Comparison of ENCODE assay signal across 17 cellular contexts in genomic region chr2:118121986-118122767, GRCh38. TPM values are rescaled to one million over a fixed set of nuclear protein-coding genes. Genes with fewer than 3 reads are reported as not detected.
DNase-seq lines count a peak whose midpoint lies in the region; ATAC-seq and TF ChIP-seq lines count a peak whose summit lies in the region.
"Had no signal": no experiment of that assay in that cellular context is flagged by ENCODE, and none has a peak within 500 bp of the region (broad histone marks: within the 10 kb centered on the region; RNA-seq: fewer than 3 reads in every experiment).

No MANE protein-coding gene starts in this region.

- 71% methylated on average over 4 of the region's 4 CpGs for WGBS in mammary epithelial cell (ENCODE audit: low coverage, missing lambda C conversion rate)

- no peaks in the 10 kb centered on the region for H3K79me2 ChIP-seq in mammary epithelial cell (ENCODE audit: insufficient read depth, low read length)
- H3K79me2 ChIP-seq: parathyroid adenoma had no signal

- no peaks in the 10 kb centered on the region for H3K36me3 ChIP-seq in mammary epithelial cell (ENCODE audit: insufficient read depth, low read length)
- H3K36me3 ChIP-seq in left ventricle myocardium inferior: no peaks in the 10 kb centered on the region
- H3K36me3 ChIP-seq: BLaER1, gastroesophageal sphincter had no signal

- peaks cover 41% of the 10 kb centered on the region for H3K4me1 ChIP-seq in mammary epithelial cell (ENCODE audit: insufficient read depth, low read length)
- H3K4me1 ChIP-seq in left ventricle myocardium inferior: peaks cover 16% of the 10 kb centered on the region
- H3K4me1 ChIP-seq: parathyroid adenoma had no signal

- CTCF ChIA-PET in mammary epithelial cell (lab: Charles Lee; ENCODE audit: low non-redundant PET): no interaction called here

- peak overlapping the region; percentile 51 for H3K9ac ChIP-seq in mammary epithelial cell (ENCODE audit: insufficient read depth, low read length)
- H3K9ac ChIP-seq: BLaER1, parathyroid adenoma had no signal

- H3K4me3 ChIP-seq in mammary epithelial cell (replicated peaks in 1 of 3; ENCODE audit: insufficient read depth in 1 of 3, low read depth in 2 of 3, low read length in 3 of 3) (no peak overlapping the region), left ventricle myocardium inferior (no peak overlapping the region)
- H3K4me3 ChIP-seq: BLaER1, gastroesophageal sphincter had no signal

- H4K20me1 ChIP-seq in mammary epithelial cell (ENCODE audit: insufficient read depth, low read length): no peaks in the 10 kb centered on the region
- H4K20me1 ChIP-seq: BLaER1 had no signal

- no peak overlapping the region for H3K4me2 ChIP-seq in mammary epithelial cell (ENCODE audit: insufficient read depth, low read depth, low read length)
- H3K4me2 ChIP-seq: BLaER1 had no signal

- DNase-seq in LHCN-M2 (ENCODE audit: low read depth) (peak; percentile 73), mammary epithelial cell (peak; percentile 56), sciatic nerve (ENCODE audit: low spot score) (no peak), retina (no peak), left ventricle myocardium inferior (no peak), activated gamma-delta T cell treated with Interleukin-2 at 50 U/mL for 16 hours (no peak)
- DNase-seq: activated CD8-positive, alpha-beta memory T cell treated with anti-CD3 and anti-CD28 coated beads, Interleukin-2, amount 10 ng/mL, durations not matched to agents 7 days and 5 days; GF-D8; left cardiac atrium; stimulated activated naive CD4-positive, alpha-beta T cell had no signal

- intact Hi-C loops in mammary epithelial cell (cut with micrococcal nuclease): loop anchor here (2.0 kb wide), 1 partner anchor 65 kb away; no protein-coding TSS in a partner anchor
- intact Hi-C loops in sciatic nerve (cut with DNase I): no loop called here
- intact Hi-C loops in left ventricle myocardium inferior (cut with micrococcal nuclease): no loop called here

- peak; percentile 17 for ATAC-seq in GM19452 (IDR thresholded peaks at IDR 0.05; ENCODE audit: unreplicated experiment)
- ATAC-seq in sciatic nerve: peak; percentile 8
- ATAC-seq in HG02970 (IDR thresholded peaks at IDR 0.05; ENCODE audit: low FRiP score, unreplicated experiment): no peak
- ATAC-seq: activated CD8-positive, alpha-beta memory T cell treated with anti-CD3 and anti-CD28 coated beads, Interleukin-2, amount 10 ng/mL, durations not matched to agents 7 days and 5 days; gastroesophageal sphincter; Right ventricle myocardium inferior had no signal

- TF ChIP-seq CTCF in mammary epithelial cell (conservative IDR thresholded peaks at IDR 0.05 in 1 of 2, IDR thresholded peaks at IDR 0.05 in 1 of 2; ENCODE audit: extremely low read depth in 1 of 2, insufficient read depth in 1 of 2, low read depth in 1 of 2, low read length in 2 of 2): no peak
- no peak for TF ChIP-seq CTCF in left ventricle myocardium inferior (IDR thresholded peaks at IDR 0.05; ENCODE audit: borderline replicate concordance)

- H2AFZ ChIP-seq in mammary epithelial cell (ENCODE audit: low read depth, low read length): no peak overlapping the region
- H2AFZ ChIP-seq: parathyroid adenoma had no signal

- H3K9me3 ChIP-seq in mammary epithelial cell (replicated peaks; ENCODE audit: insufficient read depth, low read length) (no peaks in the 10 kb centered on the region), left ventricle myocardium inferior (replicated peaks) (no peaks in the 10 kb centered on the region)
- H3K9me3 ChIP-seq: BLaER1, gastroesophageal sphincter had no signal

- dilution Hi-C loops in mammary epithelial cell (cut with HindIII; ENCODE audit: low sequenced_read_pairs): no loop called here

- H3K27ac ChIP-seq in mammary epithelial cell (ENCODE audit: insufficient read depth, low read depth, low read length): peak overlapping the region; percentile 100
- no peak overlapping the region for H3K27ac ChIP-seq in left ventricle myocardium inferior (replicated peaks)
- H3K27ac ChIP-seq: BLaER1, parathyroid adenoma, VCaP had no signal

- no TSS peak for BruUV-seq in mammary epithelial cell (replicated peaks; lab: Mats Ljungman, UMichigan)

- H3K27me3 ChIP-seq in mammary epithelial cell (ENCODE audit: insufficient read depth, low read length) (no peaks in the 10 kb centered on the region), left ventricle myocardium inferior (ENCODE audit: low read depth) (no peaks in the 10 kb centered on the region)
- H3K27me3 ChIP-seq: BLaER1, gastroesophageal sphincter had no signal

- in situ Hi-C loops in mammary epithelial cell (cut with MboI; ENCODE audit: low sequenced_read_pairs in 2 of 2): no loop called here

RNA-seq across cellular contexts. Expression of gene INSIG2, which starts 33.9 kb away (rescaled TPM):
- 13.5 and 16.6 TPM in 2 replicates for total RNA-seq in LHCN-M2 (2014; rRNA removed)
- polyA plus RNA-seq in LHCN-M2 (2012): 11.5 TPM
- total RNA-seq in mammary epithelial cell: 10 to 100 TPM; 10.5 to 19.8 TPM
- polyA plus RNA-seq in mammary epithelial cell: 17.6 TPM
- polyA minus RNA-seq in mammary epithelial cell: 59.3 TPM
- total RNA-seq in sciatic nerve: 23.2 TPM
- total RNA-seq in left ventricle myocardium inferior: 15.9 TPM

Comparison
In these comparisons a context has a peak if more than half of its experiments do, and no peak if none do; other contexts are left out.
1. DNase-seq: peak in LHCN-M2 (single experiment) and mammary epithelial cell (single experiment); none in sciatic nerve (single experiment), retina (single experiment), left ventricle myocardium inferior (single experiment) and activated gamma-delta T cell treated with Interleukin-2 at 50 U/mL for 16 hours (single experiment).